9 cellular contexts compared by ENCODE assay signal in genomic region chr13:39765801-39766463, GRCh38.
A peak's percentile ranks its signal among the peaks of the same experiment; 100 is the strongest.
DNase-seq lines count a peak whose midpoint lies in the region; ATAC-seq and TF ChIP-seq lines count a peak whose summit lies in the region.
"Had no signal": no experiment of that assay in that cellular context is flagged by ENCODE, and none has a peak within 500 bp of the region (broad histone marks: within the 10 kb centered on the region; RNA-seq: fewer than 3 reads in every experiment).

No MANE protein-coding gene starts in this region.

- TF ChIP-seq CTCF in C4-2B (conservative IDR thresholded peaks at IDR 0.05), result peak; percentile 39
- peak; percentile 43 for TF ChIP-seq CTCF in Loucy (conservative IDR thresholded peaks at IDR 0.05; ENCODE audit: low read length)
- no peak for TF ChIP-seq CTCF in fibroblast of lung (conservative IDR thresholded peaks at IDR 0.05 in 1 of 2, IDR thresholded peaks at IDR 0.05 in 1 of 2; ENCODE audit: low read depth in 1 of 2, low read length in 2 of 2)
- TF ChIP-seq CTCF in GM20000 (IDR thresholded peaks at IDR 0.05; ENCODE audit: extremely low read depth, missing control alignments), result no peak

- no peaks in the 10 kb centered on the region for H3K9me2 ChIP-seq in Loucy (replicated peaks; ENCODE audit: low read depth, low read length)

- no peaks in the 10 kb centered on the region for H3K4me1 ChIP-seq in Loucy (ENCODE audit: insufficient read depth, low read length, poor library complexity, severe bottlenecking)
- H3K4me1 ChIP-seq in fibroblast of lung (ENCODE audit: control insufficient read depth, extremely low read depth, insufficient read depth, low read length), result no peaks in the 10 kb centered on the region

- H2AFZ ChIP-seq in Loucy (ENCODE audit: low read length) (no peak overlapping the region), fibroblast of lung (ENCODE audit: low read length) (no peak overlapping the region)

- no peak overlapping the region for H3K27ac ChIP-seq in C4-2B
- H3K27ac ChIP-seq in fibroblast of lung (ENCODE audit: insufficient read depth, low read length), result no peak overlapping the region

- H3K9me3 ChIP-seq in Loucy (ENCODE audit: insufficient read depth, low read depth, low read length) (no peaks in the 10 kb centered on the region), fibroblast of lung (ENCODE audit: control insufficient read depth, insufficient read depth, low read depth, low read length) (no peaks in the 10 kb centered on the region)

- H3K79me2 ChIP-seq in Loucy (ENCODE audit: insufficient read depth, low read length), result no peaks in the 10 kb centered on the region
- no peaks in the 10 kb centered on the region for H3K79me2 ChIP-seq in fibroblast of lung (ENCODE audit: control insufficient read depth, insufficient read depth, low read length)

- H3K9ac ChIP-seq in Loucy (ENCODE audit: low read depth, low read length, poor library complexity, severe bottlenecking), result no peak overlapping the region
- no peak overlapping the region for H3K9ac ChIP-seq in fibroblast of lung (ENCODE audit: insufficient read depth, low read length)

- H4K20me1 ChIP-seq in Loucy (ENCODE audit: insufficient read depth, low read length, poor library complexity, severe bottlenecking) (no peaks in the 10 kb centered on the region), fibroblast of lung (ENCODE audit: control insufficient read depth, extremely low read depth, insufficient read depth, low read length) (no peaks in the 10 kb centered on the region)

- H3K4me3 ChIP-seq in Loucy (ENCODE audit: low read length, poor library complexity, severe bottlenecking) (no peak overlapping the region), fibroblast of lung (replicated peaks in 1 of 4; ENCODE audit: control extremely low read depth in 1 of 4, insufficient read depth in 1 of 4, low read depth in 3 of 4, low read length in 4 of 4) (no peak overlapping the region)
- H3K4me3 ChIP-seq: skin epidermis had no signal

- H3K36me3 ChIP-seq in Loucy (ENCODE audit: insufficient read depth, low read length) (no peaks in the 10 kb centered on the region), fibroblast of lung (ENCODE audit: control insufficient read depth, insufficient read depth, low read length) (no peaks in the 10 kb centered on the region)

- H3K27me3 ChIP-seq in Loucy (ENCODE audit: insufficient read depth, low read length, poor library complexity, severe bottlenecking), result no peaks in the 10 kb centered on the region
- H3K27me3 ChIP-seq in fibroblast of lung (ENCODE audit: control insufficient read depth, insufficient read depth, low read length), result no peaks in the 10 kb centered on the region

- H3K4me2 ChIP-seq in Loucy (ENCODE audit: low read depth, low read length, poor library complexity, severe bottlenecking), result no peak overlapping the region
- H3K4me2 ChIP-seq in fibroblast of lung (ENCODE audit: extremely low read depth, insufficient read depth, low read length), result no peak overlapping the region

- DNase-seq in fibroblast of lung (ENCODE audit: low read depth in 2 of 2), result peak; percentile 37 to 39
- DNase-seq in pons (ENCODE audit: low spot score), result peak; percentile 85
- no peak for DNase-seq in GM20000 (ENCODE audit: low spot score)
- DNase-seq in GM19240 (ENCODE audit: insufficient read length, low spot score), result no peak
- DNase-seq in activated gamma-delta T cell (lab: John Stamatoyannopoulos, UW), result no peak

- no peaks in the 10 kb centered on the region for H3F3A ChIP-seq in Loucy (ENCODE audit: low read depth)

- ATAC-seq in SK-N-SH treated with all-trans-retinoic acid at 6 μM for 48 hours, result peak; percentile 94

TF ChIP-seq in SK-N-SH treated with all-trans-retinoic acid at 6 μM for 48 hours, 23 proteins besides CTCF, POLR2A, EP300 and RAD21:
- TF ChIP-seq TCF4 (CRISPR knock-in tag; IDR thresholded peaks at IDR 0.05; ENCODE audit: borderline replicate concordance) (no peak), PPARA (CRISPR knock-in tag; IDR thresholded peaks at IDR 0.05; ENCODE audit: borderline replicate concordance) (no peak), SNAI2 (CRISPR knock-in tag; IDR thresholded peaks at IDR 0.05) (no peak), ARNTL (CRISPR knock-in tag; IDR thresholded peaks at IDR 0.05; ENCODE audit: borderline replicate concordance, low read depth) (no peak), BACH2 (CRISPR knock-in tag; IDR thresholded peaks at IDR 0.05; ENCODE audit: borderline replicate concordance) (no peak), POU6F1 (CRISPR knock-in tag; IDR thresholded peaks at IDR 0.05; ENCODE audit: borderline replicate concordance, low read depth) (no peak), ISL1 (CRISPR knock-in tag; IDR thresholded peaks at IDR 0.05) (no peak), CSRNP3 (CRISPR knock-in tag; IDR thresholded peaks at IDR 0.05) (no peak), CREB5 (CRISPR knock-in tag; IDR thresholded peaks at IDR 0.05; ENCODE audit: low read depth) (no peak), PATZ1 (CRISPR knock-in tag; IDR thresholded peaks at IDR 0.05; ENCODE audit: borderline replicate concordance) (no peak)
TF ChIP-seq in SK-N-SH treated with all-trans-retinoic acid at 6 μM for 48 hours: peak in this region for 0.

Comparison
In these comparisons a context has a peak if more than half of its experiments do, and no peak if none do; other contexts are left out.
1. CTCF ChIP-seq: peak in C4-2B (single experiment) and Loucy (single experiment); none in fibroblast of lung (0 of 2) and GM20000 (single experiment).
2. DNase-seq: peak in fibroblast of lung (2 of 2) and pons (single experiment); none in GM20000 (single experiment), GM19240 (single experiment) and activated gamma-delta T cell (single experiment).